1 cellular context compared by ENCODE assay signal in the genomic region with DNA sequence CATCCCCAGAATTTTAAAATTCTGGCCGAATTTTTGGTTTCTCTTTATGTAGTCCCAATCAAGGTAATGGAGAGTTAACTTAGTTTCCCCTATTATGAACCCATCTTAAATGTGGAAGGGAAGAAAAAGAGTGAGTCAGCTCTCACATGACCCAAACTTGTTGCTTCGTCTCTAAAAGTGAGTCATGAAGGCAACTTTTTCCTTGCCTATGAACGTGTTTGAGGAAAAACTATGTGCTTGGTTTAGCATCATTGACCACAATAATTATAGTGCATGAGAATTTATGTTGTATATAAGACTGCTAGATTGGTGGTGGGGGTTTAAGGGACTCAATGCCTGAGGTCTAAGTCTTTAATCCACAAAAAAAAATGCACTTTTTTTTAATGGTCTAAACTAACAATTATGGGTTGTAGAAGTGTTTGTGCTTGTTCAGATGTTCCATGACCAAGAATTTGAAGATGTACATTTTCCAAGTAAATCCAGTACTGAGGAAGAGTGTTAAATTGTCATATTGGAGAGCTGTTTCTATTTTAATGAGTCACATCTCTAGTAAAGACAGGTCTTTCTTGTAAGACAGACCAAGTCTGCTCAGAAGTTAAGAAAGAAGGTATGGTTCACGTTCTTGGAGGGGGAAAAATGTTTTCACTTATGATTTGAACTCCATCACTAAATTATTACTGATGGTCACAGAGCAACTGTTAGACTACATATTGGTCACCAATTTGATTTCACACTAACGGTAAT.
A peak's percentile ranks its signal among the peaks of the same experiment; 100 is the strongest.
TF ChIP-seq lines count a peak whose summit lies in the region.

No MANE protein-coding gene starts in this region.

TF ChIP-seq in HepG2, 621 proteins besides CTCF, POLR2A, EP300 and RAD21 (continued from another document):
- TF ChIP-seq, protein P1, sequence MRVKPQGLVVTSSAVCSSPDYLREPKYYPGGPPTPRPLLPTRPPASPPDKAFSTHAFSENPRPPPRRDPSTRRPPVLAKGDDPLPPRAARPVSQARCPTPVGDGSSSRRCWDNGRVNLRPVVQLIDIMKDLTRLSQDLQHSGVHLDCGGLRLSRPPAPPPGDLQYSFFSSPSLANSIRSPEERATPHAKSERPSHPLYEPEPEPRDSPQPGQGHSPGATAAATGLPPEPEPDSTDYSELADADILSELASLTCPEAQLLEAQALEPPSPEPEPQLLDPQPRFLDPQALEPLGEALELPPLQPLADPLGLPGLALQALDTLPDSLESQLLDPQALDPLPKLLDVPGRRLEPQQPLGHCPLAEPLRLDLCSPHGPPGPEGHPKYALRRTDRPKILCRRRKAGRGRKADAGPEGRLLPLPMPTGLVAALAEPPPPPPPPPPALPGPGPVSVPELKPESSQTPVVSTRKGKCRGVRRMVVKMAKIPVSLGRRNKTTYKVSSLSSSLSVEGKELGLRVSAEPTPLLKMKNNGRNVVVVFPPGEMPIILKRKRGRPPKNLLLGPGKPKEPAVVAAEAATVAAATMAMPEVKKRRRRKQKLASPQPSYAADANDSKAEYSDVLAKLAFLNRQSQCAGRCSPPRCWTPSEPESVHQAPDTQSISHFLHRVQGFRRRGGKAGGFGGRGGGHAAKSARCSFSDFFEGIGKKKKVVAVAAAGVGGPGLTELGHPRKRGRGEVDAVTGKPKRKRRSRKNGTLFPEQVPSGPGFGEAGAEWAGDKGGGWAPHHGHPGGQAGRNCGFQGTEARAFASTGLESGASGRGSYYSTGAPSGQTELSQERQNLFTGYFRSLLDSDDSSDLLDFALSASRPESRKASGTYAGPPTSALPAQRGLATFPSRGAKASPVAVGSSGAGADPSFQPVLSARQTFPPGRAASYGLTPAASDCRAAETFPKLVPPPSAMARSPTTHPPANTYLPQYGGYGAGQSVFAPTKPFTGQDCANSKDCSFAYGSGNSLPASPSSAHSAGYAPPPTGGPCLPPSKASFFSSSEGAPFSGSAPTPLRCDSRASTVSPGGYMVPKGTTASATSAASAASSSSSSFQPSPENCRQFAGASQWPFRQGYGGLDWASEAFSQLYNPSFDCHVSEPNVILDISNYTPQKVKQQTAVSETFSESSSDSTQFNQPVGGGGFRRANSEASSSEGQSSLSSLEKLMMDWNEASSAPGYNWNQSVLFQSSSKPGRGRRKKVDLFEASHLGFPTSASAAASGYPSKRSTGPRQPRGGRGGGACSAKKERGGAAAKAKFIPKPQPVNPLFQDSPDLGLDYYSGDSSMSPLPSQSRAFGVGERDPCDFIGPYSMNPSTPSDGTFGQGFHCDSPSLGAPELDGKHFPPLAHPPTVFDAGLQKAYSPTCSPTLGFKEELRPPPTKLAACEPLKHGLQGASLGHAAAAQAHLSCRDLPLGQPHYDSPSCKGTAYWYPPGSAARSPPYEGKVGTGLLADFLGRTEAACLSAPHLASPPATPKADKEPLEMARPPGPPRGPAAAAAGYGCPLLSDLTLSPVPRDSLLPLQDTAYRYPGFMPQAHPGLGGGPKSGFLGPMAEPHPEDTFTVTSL (CRISPR knock-in tag; IDR thresholded peaks at IDR 0.05; ENCODE audit: borderline replicate concordance): no peak
- TF ChIP-seq ZNF788 (CRISPR knock-in tag; IDR thresholded peaks at IDR 0.05; ENCODE audit: borderline replicate concordance) (no peak), CEBPB (IDR thresholded peaks at IDR 0.05; ENCODE audit: borderline replicate concordance, low read depth, low read length) (peak; percentile 55), GATAD1 (CRISPR knock-in tag; IDR thresholded peaks at IDR 0.05) (no peak), PHB2 (IDR thresholded peaks at IDR 0.05; ENCODE audit: partially characterized antibody) (no peak), ZNF17 (CRISPR knock-in tag; IDR thresholded peaks at IDR 0.05) (no peak), SPEN (CRISPR knock-in tag; IDR thresholded peaks at IDR 0.05; ENCODE audit: low read depth) (no peak), MXI1 (IDR thresholded peaks at IDR 0.05; ENCODE audit: borderline replicate concordance, low read depth, low read length) (no peak), RELA (CRISPR knock-in tag; IDR thresholded peaks at IDR 0.05) (no peak), NPAS2 (CRISPR knock-in tag; IDR thresholded peaks at IDR 0.05; ENCODE audit: borderline replicate concordance) (no peak)
- TF ChIP-seq, protein P2, sequence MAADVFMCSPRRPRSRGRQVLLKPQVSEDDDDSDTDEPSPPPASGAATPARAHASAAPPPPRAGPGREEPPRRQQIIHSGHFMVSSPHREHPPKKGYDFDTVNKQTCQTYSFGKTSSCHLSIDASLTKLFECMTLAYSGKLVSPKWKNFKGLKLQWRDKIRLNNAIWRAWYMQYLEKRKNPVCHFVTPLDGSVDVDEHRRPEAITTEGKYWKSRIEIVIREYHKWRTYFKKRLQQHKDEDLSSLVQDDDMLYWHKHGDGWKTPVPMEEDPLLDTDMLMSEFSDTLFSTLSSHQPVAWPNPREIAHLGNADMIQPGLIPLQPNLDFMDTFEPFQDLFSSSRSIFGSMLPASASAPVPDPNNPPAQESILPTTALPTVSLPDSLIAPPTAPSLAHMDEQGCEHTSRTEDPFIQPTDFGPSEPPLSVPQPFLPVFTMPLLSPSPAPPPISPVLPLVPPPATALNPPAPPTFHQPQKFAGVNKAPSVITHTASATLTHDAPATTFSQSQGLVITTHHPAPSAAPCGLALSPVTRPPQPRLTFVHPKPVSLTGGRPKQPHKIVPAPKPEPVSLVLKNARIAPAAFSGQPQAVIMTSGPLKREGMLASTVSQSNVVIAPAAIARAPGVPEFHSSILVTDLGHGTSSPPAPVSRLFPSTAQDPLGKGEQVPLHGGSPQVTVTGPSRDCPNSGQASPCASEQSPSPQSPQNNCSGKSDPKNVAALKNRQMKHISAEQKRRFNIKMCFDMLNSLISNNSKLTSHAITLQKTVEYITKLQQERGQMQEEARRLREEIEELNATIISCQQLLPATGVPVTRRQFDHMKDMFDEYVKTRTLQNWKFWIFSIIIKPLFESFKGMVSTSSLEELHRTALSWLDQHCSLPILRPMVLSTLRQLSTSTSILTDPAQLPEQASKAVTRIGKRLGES (CRISPR knock-in tag; IDR thresholded peaks at IDR 0.05; ENCODE audit: borderline replicate concordance): no peak
- TF ChIP-seq, protein P3, sequence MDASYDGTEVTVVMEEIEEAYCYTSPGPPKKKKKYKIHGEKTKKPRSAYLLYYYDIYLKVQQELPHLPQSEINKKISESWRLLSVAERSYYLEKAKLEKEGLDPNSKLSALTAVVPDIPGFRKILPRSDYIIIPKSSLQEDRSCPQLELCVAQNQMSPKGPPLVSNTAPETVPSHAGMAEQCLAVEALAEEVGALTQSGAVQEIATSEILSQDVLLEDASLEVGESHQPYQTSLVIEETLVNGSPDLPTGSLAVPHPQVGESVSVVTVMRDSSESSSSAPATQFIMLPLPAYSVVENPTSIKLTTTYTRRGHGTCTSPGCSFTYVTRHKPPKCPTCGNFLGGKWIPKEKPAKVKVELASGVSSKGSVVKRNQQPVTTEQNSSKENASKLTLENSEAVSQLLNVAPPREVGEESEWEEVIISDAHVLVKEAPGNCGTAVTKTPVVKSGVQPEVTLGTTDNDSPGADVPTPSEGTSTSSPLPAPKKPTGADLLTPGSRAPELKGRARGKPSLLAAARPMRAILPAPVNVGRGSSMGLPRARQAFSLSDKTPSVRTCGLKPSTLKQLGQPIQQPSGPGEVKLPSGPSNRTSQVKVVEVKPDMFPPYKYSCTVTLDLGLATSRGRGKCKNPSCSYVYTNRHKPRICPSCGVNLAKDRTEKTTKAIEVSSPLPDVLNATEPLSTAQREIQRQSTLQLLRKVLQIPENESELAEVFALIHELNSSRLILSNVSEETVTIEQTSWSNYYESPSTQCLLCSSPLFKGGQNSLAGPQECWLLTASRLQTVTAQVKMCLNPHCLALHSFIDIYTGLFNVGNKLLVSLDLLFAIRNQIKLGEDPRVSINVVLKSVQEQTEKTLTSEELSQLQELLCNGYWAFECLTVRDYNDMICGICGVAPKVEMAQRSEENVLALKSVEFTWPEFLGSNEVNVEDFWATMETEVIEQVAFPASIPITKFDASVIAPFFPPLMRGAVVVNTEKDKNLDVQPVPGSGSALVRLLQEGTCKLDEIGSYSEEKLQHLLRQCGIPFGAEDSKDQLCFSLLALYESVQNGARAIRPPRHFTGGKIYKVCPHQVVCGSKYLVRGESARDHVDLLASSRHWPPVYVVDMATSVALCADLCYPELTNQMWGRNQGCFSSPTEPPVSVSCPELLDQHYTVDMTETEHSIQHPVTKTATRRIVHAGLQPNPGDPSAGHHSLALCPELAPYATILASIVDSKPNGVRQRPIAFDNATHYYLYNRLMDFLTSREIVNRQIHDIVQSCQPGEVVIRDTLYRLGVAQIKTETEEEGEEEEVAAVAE (CRISPR knock-in tag; IDR thresholded peaks at IDR 0.05; ENCODE audit: borderline replicate concordance): no peak
- TF ChIP-seq, protein P4, sequence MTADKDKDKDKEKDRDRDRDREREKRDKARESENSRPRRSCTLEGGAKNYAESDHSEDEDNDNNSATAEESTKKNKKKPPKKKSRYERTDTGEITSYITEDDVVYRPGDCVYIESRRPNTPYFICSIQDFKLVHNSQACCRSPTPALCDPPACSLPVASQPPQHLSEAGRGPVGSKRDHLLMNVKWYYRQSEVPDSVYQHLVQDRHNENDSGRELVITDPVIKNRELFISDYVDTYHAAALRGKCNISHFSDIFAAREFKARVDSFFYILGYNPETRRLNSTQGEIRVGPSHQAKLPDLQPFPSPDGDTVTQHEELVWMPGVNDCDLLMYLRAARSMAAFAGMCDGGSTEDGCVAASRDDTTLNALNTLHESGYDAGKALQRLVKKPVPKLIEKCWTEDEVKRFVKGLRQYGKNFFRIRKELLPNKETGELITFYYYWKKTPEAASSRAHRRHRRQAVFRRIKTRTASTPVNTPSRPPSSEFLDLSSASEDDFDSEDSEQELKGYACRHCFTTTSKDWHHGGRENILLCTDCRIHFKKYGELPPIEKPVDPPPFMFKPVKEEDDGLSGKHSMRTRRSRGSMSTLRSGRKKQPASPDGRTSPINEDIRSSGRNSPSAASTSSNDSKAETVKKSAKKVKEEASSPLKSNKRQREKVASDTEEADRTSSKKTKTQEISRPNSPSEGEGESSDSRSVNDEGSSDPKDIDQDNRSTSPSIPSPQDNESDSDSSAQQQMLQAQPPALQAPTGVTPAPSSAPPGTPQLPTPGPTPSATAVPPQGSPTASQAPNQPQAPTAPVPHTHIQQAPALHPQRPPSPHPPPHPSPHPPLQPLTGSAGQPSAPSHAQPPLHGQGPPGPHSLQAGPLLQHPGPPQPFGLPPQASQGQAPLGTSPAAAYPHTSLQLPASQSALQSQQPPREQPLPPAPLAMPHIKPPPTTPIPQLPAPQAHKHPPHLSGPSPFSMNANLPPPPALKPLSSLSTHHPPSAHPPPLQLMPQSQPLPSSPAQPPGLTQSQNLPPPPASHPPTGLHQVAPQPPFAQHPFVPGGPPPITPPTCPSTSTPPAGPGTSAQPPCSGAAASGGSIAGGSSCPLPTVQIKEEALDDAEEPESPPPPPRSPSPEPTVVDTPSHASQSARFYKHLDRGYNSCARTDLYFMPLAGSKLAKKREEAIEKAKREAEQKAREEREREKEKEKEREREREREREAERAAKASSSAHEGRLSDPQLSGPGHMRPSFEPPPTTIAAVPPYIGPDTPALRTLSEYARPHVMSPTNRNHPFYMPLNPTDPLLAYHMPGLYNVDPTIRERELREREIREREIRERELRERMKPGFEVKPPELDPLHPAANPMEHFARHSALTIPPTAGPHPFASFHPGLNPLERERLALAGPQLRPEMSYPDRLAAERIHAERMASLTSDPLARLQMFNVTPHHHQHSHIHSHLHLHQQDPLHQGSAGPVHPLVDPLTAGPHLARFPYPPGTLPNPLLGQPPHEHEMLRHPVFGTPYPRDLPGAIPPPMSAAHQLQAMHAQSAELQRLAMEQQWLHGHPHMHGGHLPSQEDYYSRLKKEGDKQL (CRISPR knock-in tag; IDR thresholded peaks at IDR 0.05; ENCODE audit: low read depth): no peak
- TF ChIP-seq, protein P5, sequence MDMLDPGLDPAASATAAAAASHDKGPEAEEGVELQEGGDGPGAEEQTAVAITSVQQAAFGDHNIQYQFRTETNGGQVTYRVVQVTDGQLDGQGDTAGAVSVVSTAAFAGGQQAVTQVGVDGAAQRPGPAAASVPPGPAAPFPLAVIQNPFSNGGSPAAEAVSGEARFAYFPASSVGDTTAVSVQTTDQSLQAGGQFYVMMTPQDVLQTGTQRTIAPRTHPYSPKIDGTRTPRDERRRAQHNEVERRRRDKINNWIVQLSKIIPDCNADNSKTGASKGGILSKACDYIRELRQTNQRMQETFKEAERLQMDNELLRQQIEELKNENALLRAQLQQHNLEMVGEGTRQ (IDR thresholded peaks at IDR 0.05; ENCODE audit: low read depth, low read length): 0 out of 2 replicates have a peak, but pooled peaks have one; percentile 21
- TF ChIP-seq, protein P5 (CRISPR knock-in tag; IDR thresholded peaks at IDR 0.05; ENCODE audit: borderline replicate concordance): no peak
- TF ChIP-seq, protein P6, sequence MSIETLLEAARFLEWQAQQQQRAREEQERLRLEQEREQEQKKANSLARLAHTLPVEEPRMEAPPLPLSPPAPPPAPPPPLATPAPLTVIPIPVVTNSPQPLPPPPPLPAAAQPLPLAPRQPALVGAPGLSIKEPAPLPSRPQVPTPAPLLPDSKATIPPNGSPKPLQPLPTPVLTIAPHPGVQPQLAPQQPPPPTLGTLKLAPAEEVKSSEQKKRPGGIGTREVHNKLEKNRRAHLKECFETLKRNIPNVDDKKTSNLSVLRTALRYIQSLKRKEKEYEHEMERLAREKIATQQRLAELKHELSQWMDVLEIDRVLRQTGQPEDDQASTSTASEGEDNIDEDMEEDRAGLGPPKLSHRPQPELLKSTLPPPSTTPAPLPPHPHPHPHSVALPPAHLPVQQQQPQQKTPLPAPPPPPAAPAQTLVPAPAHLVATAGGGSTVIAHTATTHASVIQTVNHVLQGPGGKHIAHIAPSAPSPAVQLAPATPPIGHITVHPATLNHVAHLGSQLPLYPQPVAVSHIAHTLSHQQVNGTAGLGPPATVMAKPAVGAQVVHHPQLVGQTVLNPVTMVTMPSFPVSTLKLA (IDR thresholded peaks at IDR 0.05): no peak
- TF ChIP-seq, protein P7, sequence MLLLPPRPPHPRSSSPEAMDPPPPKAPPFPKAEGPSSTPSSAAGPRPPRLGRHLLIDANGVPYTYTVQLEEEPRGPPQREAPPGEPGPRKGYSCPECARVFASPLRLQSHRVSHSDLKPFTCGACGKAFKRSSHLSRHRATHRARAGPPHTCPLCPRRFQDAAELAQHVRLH (CRISPR knock-in tag; IDR thresholded peaks at IDR 0.05; ENCODE audit: borderline replicate concordance, low read depth): no peak
TF ChIP-seq in HepG2: peak in this region for 4.
